ENCODE assay signal across 8 cellular contexts in the genomic region with DNA sequence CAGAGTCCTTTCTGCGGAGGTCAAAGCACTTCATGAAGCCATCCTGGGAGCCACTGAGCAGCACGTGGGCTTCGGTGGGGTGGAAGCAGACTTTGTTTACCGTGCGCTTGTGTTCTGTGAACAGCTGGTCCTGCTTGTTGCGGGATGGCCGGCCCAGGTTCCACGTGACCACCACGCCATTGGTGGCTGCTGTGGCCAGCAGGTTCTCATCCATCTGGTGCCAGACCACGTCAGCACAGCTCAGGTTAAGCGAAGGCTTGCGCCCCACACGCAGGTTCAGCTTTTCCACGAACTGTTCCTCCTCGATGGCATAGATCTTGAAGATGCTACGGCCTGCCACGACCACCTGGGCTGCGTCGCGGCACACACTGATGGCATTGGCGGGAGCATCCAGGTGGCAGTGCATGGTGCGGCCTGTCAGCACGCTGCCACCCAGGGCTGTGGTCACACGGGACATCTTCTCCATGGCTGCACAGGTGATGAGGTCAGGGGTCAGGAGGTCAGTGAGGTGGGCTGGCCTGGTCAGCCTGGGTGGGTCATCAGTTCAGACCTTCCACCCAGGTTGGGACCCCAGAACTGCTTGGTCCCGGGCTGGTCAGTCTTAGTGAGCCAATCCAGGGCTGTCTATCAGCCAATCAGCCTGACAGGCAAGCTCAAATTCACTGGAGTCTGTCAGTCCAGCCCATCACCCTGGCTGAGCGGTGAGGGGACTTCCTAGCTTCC. TPM values are rescaled to one million over a fixed set of nuclear protein-coding genes. Genes with fewer than 3 reads are reported as not detected.
A peak's percentile ranks its signal among the peaks of the same experiment; 100 is the strongest.
DNase-seq lines count a peak whose midpoint lies in the region; ATAC-seq and TF ChIP-seq lines count a peak whose summit lies in the region.

No MANE protein-coding gene starts in this region.

- intact Hi-C loops in CD14-positive monocyte (cut with micrococcal nuclease), result no loop called here

- ATAC-seq in effector memory CD8-positive, alpha-beta T cell (replicated peaks), result no peak
- no peak for ATAC-seq in GM21737 (IDR thresholded peaks at IDR 0.05; ENCODE audit: unreplicated experiment)

- peaks cover under 1 to 10% (median 6%) of the 10 kb centered on the region in 7 donors for H3K9me3 Mint-ChIP-seq in CD14-positive monocyte
- H3K9me3 Mint-ChIP-seq in effector memory CD8-positive, alpha-beta T cell, result no peaks in the 10 kb centered on the region
- no peaks in the 10 kb centered on the region for H3K9me3 Mint-ChIP-seq in neural crest cell

- no peak overlapping the region for H2AFZ ChIP-seq in OCI-LY1 (ENCODE audit: low read length)

- H3K27ac Mint-ChIP-seq in CD14-positive monocyte (peak overlapping the region in 6 of 7 donors; percentile 74 to 93 (median 85)), neural crest cell (ENCODE audit: unreplicated experiment) (peak overlapping the region; percentile 57)
- H3K27ac Mint-ChIP-seq in effector memory CD8-positive, alpha-beta T cell, result peak overlapping the region; percentile 89 to 91

- H3K4me3 ChIP-seq in OCI-LY1 (ENCODE audit: low read depth, low read length, poor library complexity, severe bottlenecking), result peak overlapping the region; percentile 91

- peaks cover 17 to 22% of the 10 kb centered on the region in 2 donors for H3K36me3 Mint-ChIP-seq in CD14-positive monocyte
- H3K36me3 Mint-ChIP-seq in effector memory CD8-positive, alpha-beta T cell (ENCODE audit: insufficient read depth), result peaks cover 9% of the 10 kb centered on the region
- H3K36me3 Mint-ChIP-seq in neural crest cell (ENCODE audit: low read depth), result peaks cover 3% of the 10 kb centered on the region

- peak overlapping the region; percentile 87 to 94 for H3K4me3 Mint-ChIP-seq in CD14-positive monocyte
- peak overlapping the region; percentile 87 to 90 for H3K4me3 Mint-ChIP-seq in effector memory CD8-positive, alpha-beta T cell
- H3K4me3 Mint-ChIP-seq in neural crest cell, result peak overlapping the region; percentile 92

- no peak overlapping the region for H3K27ac ChIP-seq in OCI-LY1 (ENCODE audit: low read depth, low read length, poor library complexity, severe bottlenecking)

- no peaks in the 10 kb centered on the region for H3F3A ChIP-seq in OCI-LY1 (ENCODE audit: insufficient read depth, low read length)

- H4K20me1 ChIP-seq in OCI-LY1 (ENCODE audit: insufficient read depth, low read length), result no peaks in the 10 kb centered on the region

- no peaks in the 10 kb centered on the region for H3K9me2 ChIP-seq in OCI-LY1 (ENCODE audit: low read depth, low read length)

- peak overlapping the region; percentile 94 for H3K9ac ChIP-seq in OCI-LY1 (ENCODE audit: low read length)

- H3K27me3 ChIP-seq in OCI-LY1 (ENCODE audit: insufficient read depth, low read length), result no peaks in the 10 kb centered on the region; the same call in 1 of the 2 replicates

- H3K4me2 ChIP-seq in OCI-LY1 (ENCODE audit: low read length), result peak overlapping the region; percentile 95

- peaks cover 31 to 36% (median 32%) of the 10 kb centered on the region in 3 donors for H3K27me3 Mint-ChIP-seq in CD14-positive monocyte (ENCODE audit: low read depth in 3 of 3)
- no peaks in the 10 kb centered on the region for H3K27me3 Mint-ChIP-seq in effector memory CD8-positive, alpha-beta T cell
- H3K27me3 Mint-ChIP-seq in neural crest cell (ENCODE audit: low read depth), result peaks cover 44% of the 10 kb centered on the region

- peaks cover 16% of the 10 kb centered on the region; the same call in 1 of the 2 replicates for H3K36me3 ChIP-seq in OCI-LY1 (ENCODE audit: insufficient read depth, low read length)

- H3K79me2 ChIP-seq in OCI-LY1 (ENCODE audit: insufficient read depth, low read length), result no peaks in the 10 kb centered on the region

- no peak for DNase-seq in CD14-positive monocyte (ENCODE audit: low spot score)
- DNase-seq in effector memory CD8-positive, alpha-beta T cell, result no peak
- no peak for DNase-seq in neural crest cell (ENCODE audit: low read depth, low spot score)
- DNase-seq in activated CD4-positive, CD25-positive, alpha-beta regulatory T cell (lab: John Stamatoyannopoulos, UW), result no peak
- DNase-seq in hypothalamus (lab: John Stamatoyannopoulos, UW), result no peak
- no peak for DNase-seq in CD1c-positive myeloid dendritic cell (ENCODE audit: extremely low spot score)

- no peaks in the 10 kb centered on the region for H3K9me3 ChIP-seq in OCI-LY1 (ENCODE audit: low read length)

- peaks cover 37% of the 10 kb centered on the region for H3K4me1 ChIP-seq in OCI-LY1 (ENCODE audit: insufficient read depth, low read length, severe bottlenecking)

- TF ChIP-seq CTCF in CD14-positive monocyte (IDR thresholded peaks at IDR 0.05) (no peak), OCI-LY1 (IDR thresholded peaks at IDR 0.05; ENCODE audit: low read length) (no peak), neural crest cell (conservative IDR thresholded peaks at IDR 0.05) (no peak)

- H3K4me1 Mint-ChIP-seq in CD14-positive monocyte (peaks cover 16% of the 10 kb centered on the region), neural crest cell (peaks cover 17% of the 10 kb centered on the region)
- H3K4me1 Mint-ChIP-seq in effector memory CD8-positive, alpha-beta T cell (ENCODE audit: low read depth in 2 of 2), result peaks cover 11 to 25% of the 10 kb centered on the region in 2 donors

RNA-seq across cellular contexts. Expression of gene WDR24, which starts 0.9 kb away (rescaled TPM):
- 1 to 10 TPM; 5.7 to 7.4 TPM for polyA plus RNA-seq in CD14-positive monocyte
- total RNA-seq in neural crest cell, result 16.6 and 20.7 TPM in 2 replicates

RNA-seq across cellular contexts. Expression of gene JMJD8, which starts 5.2 kb away (rescaled TPM):
- 10 to 100 TPM; 28.7 to 33.5 TPM for polyA plus RNA-seq in CD14-positive monocyte
- total RNA-seq in neural crest cell, result 60.8 and 64.5 TPM in 2 replicates

RNA-seq across cellular contexts. Expression of gene STUB1, which starts 9.1 kb away (rescaled TPM):
- polyA plus RNA-seq in CD14-positive monocyte, result 100 to 1,000 TPM in 1 of 2 donors, 10 to 100 TPM in 1; 83.3 to 106 TPM
- 81.5 and 99.3 TPM in 2 replicates for total RNA-seq in neural crest cell

RNA-seq across cellular contexts. Expression of gene RHBDL1, which starts 13.9 kb away (rescaled TPM):
- not detected for polyA plus RNA-seq in CD14-positive monocyte
- 3.0 and 3.1 TPM in 2 replicates for total RNA-seq in neural crest cell

RNA-seq across cellular contexts. Expression of gene FBXL16, which starts 16.3 kb away (rescaled TPM):
- polyA plus RNA-seq in CD14-positive monocyte, result under 1 TPM; 0.28 to 0.49 TPM
- total RNA-seq in neural crest cell, result 2.5 and 3.0 TPM in 2 replicates
